Comparison of ENCODE assay signal across 1 cellular context in the genomic region with DNA sequence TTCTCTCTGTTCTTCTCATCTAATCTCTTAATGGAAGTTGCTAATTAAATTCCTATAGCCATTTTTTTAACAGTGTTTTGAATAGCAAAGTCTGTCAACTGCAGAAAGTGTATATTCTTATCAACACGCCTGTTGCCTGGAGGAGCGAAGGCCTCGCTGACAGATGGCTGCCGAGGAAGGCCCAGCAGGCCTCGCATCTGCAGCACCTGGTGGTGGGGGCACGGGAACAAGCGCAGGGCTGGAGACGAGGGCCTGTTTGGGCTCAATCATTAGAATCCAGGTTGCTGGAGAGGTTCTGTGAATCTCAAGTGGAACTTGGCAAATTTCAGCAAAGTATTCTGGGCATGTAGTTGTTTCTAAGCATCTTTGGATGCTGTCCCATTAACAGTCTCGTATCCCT.
TF ChIP-seq lines count a peak whose summit lies in the region.

No MANE protein-coding gene starts in this region.

TF ChIP-seq in H1, 55 proteins besides CTCF, POLR2A, EP300 and RAD21 (continued from another document):
- TF ChIP-seq, protein P1, sequence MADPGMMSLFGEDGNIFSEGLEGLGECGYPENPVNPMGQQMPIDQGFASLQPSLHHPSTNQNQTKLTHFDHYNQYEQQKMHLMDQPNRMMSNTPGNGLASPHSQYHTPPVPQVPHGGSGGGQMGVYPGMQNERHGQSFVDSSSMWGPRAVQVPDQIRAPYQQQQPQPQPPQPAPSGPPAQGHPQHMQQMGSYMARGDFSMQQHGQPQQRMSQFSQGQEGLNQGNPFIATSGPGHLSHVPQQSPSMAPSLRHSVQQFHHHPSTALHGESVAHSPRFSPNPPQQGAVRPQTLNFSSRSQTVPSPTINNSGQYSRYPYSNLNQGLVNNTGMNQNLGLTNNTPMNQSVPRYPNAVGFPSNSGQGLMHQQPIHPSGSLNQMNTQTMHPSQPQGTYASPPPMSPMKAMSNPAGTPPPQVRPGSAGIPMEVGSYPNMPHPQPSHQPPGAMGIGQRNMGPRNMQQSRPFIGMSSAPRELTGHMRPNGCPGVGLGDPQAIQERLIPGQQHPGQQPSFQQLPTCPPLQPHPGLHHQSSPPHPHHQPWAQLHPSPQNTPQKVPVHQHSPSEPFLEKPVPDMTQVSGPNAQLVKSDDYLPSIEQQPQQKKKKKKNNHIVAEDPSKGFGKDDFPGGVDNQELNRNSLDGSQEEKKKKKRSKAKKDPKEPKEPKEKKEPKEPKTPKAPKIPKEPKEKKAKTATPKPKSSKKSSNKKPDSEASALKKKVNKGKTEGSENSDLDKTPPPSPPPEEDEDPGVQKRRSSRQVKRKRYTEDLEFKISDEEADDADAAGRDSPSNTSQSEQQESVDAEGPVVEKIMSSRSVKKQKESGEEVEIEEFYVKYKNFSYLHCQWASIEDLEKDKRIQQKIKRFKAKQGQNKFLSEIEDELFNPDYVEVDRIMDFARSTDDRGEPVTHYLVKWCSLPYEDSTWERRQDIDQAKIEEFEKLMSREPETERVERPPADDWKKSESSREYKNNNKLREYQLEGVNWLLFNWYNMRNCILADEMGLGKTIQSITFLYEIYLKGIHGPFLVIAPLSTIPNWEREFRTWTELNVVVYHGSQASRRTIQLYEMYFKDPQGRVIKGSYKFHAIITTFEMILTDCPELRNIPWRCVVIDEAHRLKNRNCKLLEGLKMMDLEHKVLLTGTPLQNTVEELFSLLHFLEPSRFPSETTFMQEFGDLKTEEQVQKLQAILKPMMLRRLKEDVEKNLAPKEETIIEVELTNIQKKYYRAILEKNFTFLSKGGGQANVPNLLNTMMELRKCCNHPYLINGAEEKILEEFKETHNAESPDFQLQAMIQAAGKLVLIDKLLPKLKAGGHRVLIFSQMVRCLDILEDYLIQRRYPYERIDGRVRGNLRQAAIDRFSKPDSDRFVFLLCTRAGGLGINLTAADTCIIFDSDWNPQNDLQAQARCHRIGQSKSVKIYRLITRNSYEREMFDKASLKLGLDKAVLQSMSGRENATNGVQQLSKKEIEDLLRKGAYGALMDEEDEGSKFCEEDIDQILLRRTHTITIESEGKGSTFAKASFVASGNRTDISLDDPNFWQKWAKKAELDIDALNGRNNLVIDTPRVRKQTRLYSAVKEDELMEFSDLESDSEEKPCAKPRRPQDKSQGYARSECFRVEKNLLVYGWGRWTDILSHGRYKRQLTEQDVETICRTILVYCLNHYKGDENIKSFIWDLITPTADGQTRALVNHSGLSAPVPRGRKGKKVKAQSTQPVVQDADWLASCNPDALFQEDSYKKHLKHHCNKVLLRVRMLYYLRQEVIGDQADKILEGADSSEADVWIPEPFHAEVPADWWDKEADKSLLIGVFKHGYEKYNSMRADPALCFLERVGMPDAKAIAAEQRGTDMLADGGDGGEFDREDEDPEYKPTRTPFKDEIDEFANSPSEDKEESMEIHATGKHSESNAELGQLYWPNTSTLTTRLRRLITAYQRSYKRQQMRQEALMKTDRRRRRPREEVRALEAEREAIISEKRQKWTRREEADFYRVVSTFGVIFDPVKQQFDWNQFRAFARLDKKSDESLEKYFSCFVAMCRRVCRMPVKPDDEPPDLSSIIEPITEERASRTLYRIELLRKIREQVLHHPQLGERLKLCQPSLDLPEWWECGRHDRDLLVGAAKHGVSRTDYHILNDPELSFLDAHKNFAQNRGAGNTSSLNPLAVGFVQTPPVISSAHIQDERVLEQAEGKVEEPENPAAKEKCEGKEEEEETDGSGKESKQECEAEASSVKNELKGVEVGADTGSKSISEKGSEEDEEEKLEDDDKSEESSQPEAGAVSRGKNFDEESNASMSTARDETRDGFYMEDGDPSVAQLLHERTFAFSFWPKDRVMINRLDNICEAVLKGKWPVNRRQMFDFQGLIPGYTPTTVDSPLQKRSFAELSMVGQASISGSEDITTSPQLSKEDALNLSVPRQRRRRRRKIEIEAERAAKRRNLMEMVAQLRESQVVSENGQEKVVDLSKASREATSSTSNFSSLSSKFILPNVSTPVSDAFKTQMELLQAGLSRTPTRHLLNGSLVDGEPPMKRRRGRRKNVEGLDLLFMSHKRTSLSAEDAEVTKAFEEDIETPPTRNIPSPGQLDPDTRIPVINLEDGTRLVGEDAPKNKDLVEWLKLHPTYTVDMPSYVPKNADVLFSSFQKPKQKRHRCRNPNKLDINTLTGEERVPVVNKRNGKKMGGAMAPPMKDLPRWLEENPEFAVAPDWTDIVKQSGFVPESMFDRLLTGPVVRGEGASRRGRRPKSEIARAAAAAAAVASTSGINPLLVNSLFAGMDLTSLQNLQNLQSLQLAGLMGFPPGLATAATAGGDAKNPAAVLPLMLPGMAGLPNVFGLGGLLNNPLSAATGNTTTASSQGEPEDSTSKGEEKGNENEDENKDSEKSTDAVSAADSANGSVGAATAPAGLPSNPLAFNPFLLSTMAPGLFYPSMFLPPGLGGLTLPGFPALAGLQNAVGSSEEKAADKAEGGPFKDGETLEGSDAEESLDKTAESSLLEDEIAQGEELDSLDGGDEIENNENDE (IDR thresholded peaks at IDR 0.05; ENCODE audit: insufficient replicate concordance, low read length), result no peak
- no peak for TF ChIP-seq GTF2F1 (IDR thresholded peaks at IDR 0.05; ENCODE audit: borderline replicate concordance, low read depth, low read length)
- TF ChIP-seq ASH2L (IDR thresholded peaks at IDR 0.05; ENCODE audit: low read length), result no peak
- no peak for TF ChIP-seq RXRA (IDR thresholded peaks at IDR 0.05; ENCODE audit: insufficient read depth, low read depth, low read length)
- no peak for TF ChIP-seq JUND (IDR thresholded peaks at IDR 0.05; ENCODE audit: low read length)
- TF ChIP-seq TEAD4 (IDR thresholded peaks at IDR 0.05; ENCODE audit: low read depth, low read length), result no peak
TF ChIP-seq in H1: peak in this region for 0.
